Comparison of ENCODE assay signal across 1 cellular context in the genomic region with DNA sequence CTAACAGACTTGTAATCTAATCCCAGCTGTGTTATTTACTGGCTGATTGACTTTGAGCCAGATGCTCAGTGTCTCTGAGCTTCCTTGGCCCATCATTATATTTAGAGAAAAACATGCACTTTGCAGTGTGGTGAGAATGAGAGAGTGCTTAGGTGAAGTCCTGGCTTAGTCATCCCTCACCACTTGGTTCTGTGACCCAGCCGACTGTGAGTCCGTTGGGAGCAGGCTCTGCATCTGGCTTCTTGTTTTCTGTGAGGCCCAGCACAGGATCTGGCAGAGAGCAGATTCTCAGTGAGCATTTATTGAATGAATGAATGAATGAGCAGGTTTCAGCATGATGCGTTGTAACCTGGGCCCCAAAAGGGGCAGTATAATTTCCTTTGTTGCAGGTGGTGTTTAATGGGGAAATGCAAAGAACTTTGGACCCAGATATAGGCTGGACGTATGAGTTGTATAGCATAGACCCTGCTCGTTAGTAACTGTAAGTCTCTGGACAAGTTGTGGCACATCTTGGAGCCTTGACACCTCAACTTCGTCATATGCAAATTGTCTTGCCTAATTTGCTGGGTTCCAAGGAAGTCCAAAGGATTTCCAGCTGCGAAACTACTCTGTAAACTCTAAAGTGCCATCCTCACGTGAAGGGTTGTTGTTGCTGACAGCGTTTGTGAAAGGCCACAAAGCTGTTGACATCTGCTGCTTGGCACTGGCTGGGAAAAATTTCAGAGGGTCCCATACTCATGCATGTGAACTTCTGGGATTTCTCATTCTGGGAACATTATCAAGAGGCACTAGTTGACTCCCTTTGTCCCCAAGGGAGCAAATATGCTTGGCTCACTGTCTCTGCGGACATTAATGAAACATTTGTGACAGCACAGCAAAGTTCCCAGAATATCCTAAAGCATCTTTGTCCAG.
TF ChIP-seq lines count a peak whose summit lies in the region.

No MANE protein-coding gene starts in this region.

TF ChIP-seq in IMR-90, 13 proteins besides CTCF, POLR2A, EP300 and RAD21:
- TF ChIP-seq ELK1 (IDR thresholded peaks at IDR 0.05; ENCODE audit: borderline replicate concordance, low read depth, low read length), result no peak
- TF ChIP-seq FOS (IDR thresholded peaks at IDR 0.05; ENCODE audit: low read depth, low read length), result no peak
- TF ChIP-seq SMC3 (IDR thresholded peaks at IDR 0.05; ENCODE audit: low read depth, low read length), result no peak
- no peak for TF ChIP-seq CEBPB (IDR thresholded peaks at IDR 0.05; ENCODE audit: low read depth, low read length)
- TF ChIP-seq MAZ (IDR thresholded peaks at IDR 0.05; ENCODE audit: borderline replicate concordance, low read depth, low read length), result no peak
- TF ChIP-seq RCOR1 (IDR thresholded peaks at IDR 0.05; ENCODE audit: insufficient replicate concordance, low read length), result no peak
- TF ChIP-seq CHD1 (IDR thresholded peaks at IDR 0.05; ENCODE audit: low read depth, low read length), result no peak
- no peak for TF ChIP-seq RFX5 (IDR thresholded peaks at IDR 0.05; ENCODE audit: low read depth, low read length)
- TF ChIP-seq MAFK (IDR thresholded peaks at IDR 0.05; ENCODE audit: low read depth, low read length), result no peak
- TF ChIP-seq NFE2L2 (IDR thresholded peaks at IDR 0.05; ENCODE audit: low read depth, low read length), result no peak
- no peak for TF ChIP-seq USF2 (IDR thresholded peaks at IDR 0.05; ENCODE audit: low read depth, low read length)
- no peak for TF ChIP-seq BHLHE40 (IDR thresholded peaks at IDR 0.05; ENCODE audit: low read depth, low read length)
